In genomic region chr7:108525985-108526767, GRCh38 we compare ENCODE assay signal across 1 cellular context.
A peak's percentile ranks its signal among the peaks of the same experiment; 100 is the strongest.
TF ChIP-seq lines count a peak whose summit lies in the region.

TSS of gene PNPLA8 (minus strand) at chr7:108526135. CDS start at chr7:108515491, 10,644 bp downstream.

TF ChIP-seq in HepG2, 621 proteins besides CTCF, POLR2A, EP300 and RAD21 (continued from another document and continues in another):
- peak; percentile 80; the same call in 1 of the 2 replicates for TF ChIP-seq ZNF430 (CRISPR knock-in tag; IDR thresholded peaks at IDR 0.05)
- 0 out of 2 replicates have a peak, but pooled peaks have one; percentile 25 for TF ChIP-seq DNMT1 (CRISPR knock-in tag; IDR thresholded peaks at IDR 0.05)
- no peak for TF ChIP-seq ZNF883 (CRISPR knock-in tag; IDR thresholded peaks at IDR 0.05; ENCODE audit: not compliant biosample characterization)
- TF ChIP-seq HNRNPK (IDR thresholded peaks at IDR 0.05; ENCODE audit: low read depth, low read length, poor library complexity, severe bottlenecking), result no peak
- TF ChIP-seq CSRNP1 (CRISPR knock-in tag; IDR thresholded peaks at IDR 0.05), result peak; percentile 90
- TF ChIP-seq RAD51 (IDR thresholded peaks at IDR 0.05; ENCODE audit: borderline replicate concordance), result no peak
- 0 out of 2 replicates have a peak, but pooled peaks have one; percentile 51 for TF ChIP-seq KLF6 (CRISPR knock-in tag; IDR thresholded peaks at IDR 0.05)
- TF ChIP-seq GABPB1 (CRISPR knock-in tag; IDR thresholded peaks at IDR 0.05), result peak; percentile 99
- peak; percentile 85; the same call in 1 of the 2 replicates for TF ChIP-seq ZNF772 (CRISPR knock-in tag; IDR thresholded peaks at IDR 0.05)
- no peak; the same call in 1 of the 2 replicates for TF ChIP-seq ZNF784 (CRISPR knock-in tag; IDR thresholded peaks at IDR 0.05; ENCODE audit: borderline replicate concordance)
- TF ChIP-seq MLXIP (CRISPR knock-in tag; IDR thresholded peaks at IDR 0.05; ENCODE audit: borderline replicate concordance), result no peak
- peak; percentile 36; the same call in 1 of the 2 replicates for TF ChIP-seq ZNF703 (CRISPR knock-in tag; IDR thresholded peaks at IDR 0.05; ENCODE audit: borderline replicate concordance)
- no peak for TF ChIP-seq SYNCRIP (IDR thresholded peaks at IDR 0.05; ENCODE audit: insufficient read depth, low read depth, low read length)
- no peak for TF ChIP-seq RARA (CRISPR knock-in tag; IDR thresholded peaks at IDR 0.05)
- TF ChIP-seq MTA3 (CRISPR knock-in tag; IDR thresholded peaks at IDR 0.05), result no peak
- no peak for TF ChIP-seq ZNF790 (CRISPR knock-in tag; IDR thresholded peaks at IDR 0.05; ENCODE audit: borderline replicate concordance)
- no peak for TF ChIP-seq STAG1 (CRISPR knock-in tag; IDR thresholded peaks at IDR 0.05)
- TF ChIP-seq SNAI1 (CRISPR knock-in tag; IDR thresholded peaks at IDR 0.05; ENCODE audit: borderline replicate concordance), result no peak
- peak; percentile 60; the same call in 1 of the 2 replicates for TF ChIP-seq ZNF451 (CRISPR knock-in tag; IDR thresholded peaks at IDR 0.05)
- TF ChIP-seq SCMH1 (CRISPR knock-in tag; IDR thresholded peaks at IDR 0.05; ENCODE audit: borderline replicate concordance), result no peak
- TF ChIP-seq ZBTB44 (CRISPR knock-in tag; IDR thresholded peaks at IDR 0.05), result no peak
- TF ChIP-seq ZNF121 (CRISPR knock-in tag; IDR thresholded peaks at IDR 0.05), result no peak
- TF ChIP-seq ZNF562 (CRISPR knock-in tag; IDR thresholded peaks at IDR 0.05; ENCODE audit: borderline replicate concordance), result no peak
- TF ChIP-seq ATF4 (CRISPR knock-in tag; IDR thresholded peaks at IDR 0.05), result peak in 1 of 2 experiments; percentile 86; a peak in 2 of 4 replicates
- peak; percentile 78 for TF ChIP-seq PHF21A (CRISPR knock-in tag; IDR thresholded peaks at IDR 0.05)
- TF ChIP-seq MZF1 (CRISPR knock-in tag; IDR thresholded peaks at IDR 0.05; ENCODE audit: borderline replicate concordance), result no peak
- peak; percentile 79 for TF ChIP-seq POLR2G (IDR thresholded peaks at IDR 0.05; ENCODE audit: low read depth, low read length)
- no peak for TF ChIP-seq ZNF841 (CRISPR knock-in tag; IDR thresholded peaks at IDR 0.05; ENCODE audit: borderline replicate concordance)
- no peak for TF ChIP-seq ZNF512B (CRISPR knock-in tag; IDR thresholded peaks at IDR 0.05; ENCODE audit: borderline replicate concordance)
- peak; percentile 29; the same call in 1 of the 2 replicates for TF ChIP-seq ZNF335 (CRISPR knock-in tag; IDR thresholded peaks at IDR 0.05)
- peak; percentile 58 for TF ChIP-seq ZNF639 (CRISPR knock-in tag; conservative IDR thresholded peaks at IDR 0.05)
- TF ChIP-seq ZNF569 (CRISPR knock-in tag; IDR thresholded peaks at IDR 0.05; ENCODE audit: borderline replicate concordance), result no peak; the same call in 1 of the 2 replicates
- no peak for TF ChIP-seq THRA (CRISPR knock-in tag; IDR thresholded peaks at IDR 0.05; ENCODE audit: borderline replicate concordance)
- peak; percentile 88 for TF ChIP-seq DR1 (CRISPR knock-in tag; IDR thresholded peaks at IDR 0.05)
- no peak for TF ChIP-seq BRCA1 (CRISPR knock-in tag; IDR thresholded peaks at IDR 0.05)
- no peak for TF ChIP-seq ARNT (IDR thresholded peaks at IDR 0.05)
- peak; percentile 66 for TF ChIP-seq ATF7-NPFF (CRISPR knock-in tag; IDR thresholded peaks at IDR 0.05; ENCODE audit: low read depth)
- TF ChIP-seq HNRNPUL1 (IDR thresholded peaks at IDR 0.05; ENCODE audit: low read depth, low read length), result no peak
- peak; percentile 65; the same call in 1 of the 2 replicates for TF ChIP-seq ZSCAN29 (CRISPR knock-in tag; conservative IDR thresholded peaks at IDR 0.05)
- TF ChIP-seq KLF13 (CRISPR knock-in tag; IDR thresholded peaks at IDR 0.05), result no peak
- TF ChIP-seq ZNF580 (CRISPR knock-in tag; IDR thresholded peaks at IDR 0.05; ENCODE audit: borderline replicate concordance, low read depth), result no peak
- TF ChIP-seq FOXJ3 (CRISPR knock-in tag; IDR thresholded peaks at IDR 0.05; ENCODE audit: borderline replicate concordance), result no peak
- no peak for TF ChIP-seq CAMTA2 (CRISPR knock-in tag; IDR thresholded peaks at IDR 0.05; ENCODE audit: borderline replicate concordance)
- peak; percentile 97 for TF ChIP-seq TFDP1 (CRISPR knock-in tag; IDR thresholded peaks at IDR 0.05; ENCODE audit: borderline replicate concordance)
- TF ChIP-seq MXD3 (CRISPR knock-in tag; IDR thresholded peaks at IDR 0.05), result no peak; the same call in 1 of the 2 replicates
- no peak for TF ChIP-seq RARG (CRISPR knock-in tag; IDR thresholded peaks at IDR 0.05; ENCODE audit: low read depth)
- TF ChIP-seq ZBTB39 (CRISPR knock-in tag; IDR thresholded peaks at IDR 0.05), result no peak
- TF ChIP-seq ZNF44 (CRISPR knock-in tag; IDR thresholded peaks at IDR 0.05), result no peak
